In the genomic region with DNA sequence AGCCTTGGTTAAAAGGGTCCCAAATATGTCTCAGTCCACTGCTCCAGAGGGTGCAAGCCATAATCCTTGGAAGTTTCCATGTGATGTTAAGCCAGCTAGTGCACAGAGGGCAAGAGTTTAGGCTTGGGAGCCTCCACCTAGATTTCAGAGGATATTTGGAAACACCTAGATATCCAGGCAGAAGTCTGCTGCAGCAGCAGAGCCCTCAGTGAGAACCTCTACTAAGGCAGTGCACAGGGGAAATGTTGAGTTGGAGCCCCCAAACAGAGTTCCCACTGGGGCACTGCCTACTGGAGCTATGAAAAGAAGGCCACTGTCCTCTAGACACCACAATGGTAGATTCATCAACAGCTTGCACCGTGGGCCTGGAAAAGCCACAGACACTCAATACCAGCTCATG, we compare ENCODE assay signal across 11 cellular contexts.
"Had no signal": no experiment of that assay in that cellular context is flagged by ENCODE, and none has a peak within 500 bp of the region (broad histone marks: within the 10 kb centered on the region; RNA-seq: fewer than 3 reads in every experiment).

No MANE protein-coding gene starts in this region.

- ATAC-seq: GM23338 had no signal

- H3K4me2 ChIP-seq: GM23338, KMS-11 had no signal

- H3K9me3 Mint-ChIP-seq: HFFc6 had no signal

- H3K27ac ChIP-seq: KMS-11 had no signal

- H3K9ac ChIP-seq: KMS-11 had no signal

- H3K4me3 Mint-ChIP-seq: GM23338, H9, HFFc6 had no signal

- H3K4me3 ChIP-seq: GM23338 had no signal

- H2AFZ ChIP-seq: GM23338 had no signal

- DNase-seq: H9, HCEC 1CT, HFFc6, IMR-90, Karpas-422, KBM-7 had no signal

- FAIRE-seq: H1, H54, HTR-8/SVneo had no signal

- H3K27ac Mint-ChIP-seq: GM23338, H9, HFFc6 had no signal
